20 cellular contexts compared by ENCODE assay signal in genomic region chr12:130086777-130087176, GRCh38.
A peak's percentile ranks its signal among the peaks of the same experiment; 100 is the strongest.
DNase-seq lines count a peak whose midpoint lies in the region; ATAC-seq and TF ChIP-seq lines count a peak whose summit lies in the region.
"Had no signal": no experiment of that assay in that cellular context is flagged by ENCODE, and none has a peak within 500 bp of the region (broad histone marks: within the 10 kb centered on the region; RNA-seq: fewer than 3 reads in every experiment).

No MANE protein-coding gene starts in this region.

- TF ChIP-seq CTCF in mesothelial cell of epicardium (IDR thresholded peaks at IDR 0.05; ENCODE audit: unreplicated experiment) (no peak), foreskin keratinocyte (conservative IDR thresholded peaks at IDR 0.05) (no peak)

- H3K4me1 Mint-ChIP-seq in CD4-positive, CD25-positive, alpha-beta regulatory T cell = peaks cover 0 to 19% (median 2%) of the 10 kb centered on the region in 4 donors
- H3K4me1 Mint-ChIP-seq in activated T-helper 17 cell treated with anti-CD3 and anti-CD28 coated beads, Interleukin-2, amount 50 U/mL, for 72 hours = no peaks in the 10 kb centered on the region
- H3K4me1 Mint-ChIP-seq in mesothelial cell of epicardium = peaks cover 17% of the 10 kb centered on the region
- H3K4me1 Mint-ChIP-seq: activated CD8-positive, alpha-beta memory T cell treated with anti-CD3 and anti-CD28 coated beads, Interleukin-2, amount 10 ng/mL, durations not matched to agents 7 days and 5 days had no signal

- H3K27ac Mint-ChIP-seq in CD4-positive, CD25-positive, alpha-beta regulatory T cell = peak overlapping the region in 1 of 3 donors; percentile 55
- H3K27ac Mint-ChIP-seq in activated T-helper 17 cell treated with anti-CD3 and anti-CD28 coated beads, Interleukin-2, amount 50 U/mL, for 72 hours = peak overlapping the region; percentile 8
- H3K27ac Mint-ChIP-seq in mesothelial cell of epicardium = peak overlapping the region; percentile 80
- H3K27ac Mint-ChIP-seq: activated CD8-positive, alpha-beta memory T cell treated with anti-CD3 and anti-CD28 coated beads, Interleukin-2, amount 10 ng/mL, durations not matched to agents 7 days and 5 days had no signal

- no peaks in the 10 kb centered on the region for H3K27me3 Mint-ChIP-seq in CD4-positive, CD25-positive, alpha-beta regulatory T cell
- H3K27me3 Mint-ChIP-seq in activated T-helper 17 cell treated with anti-CD3 and anti-CD28 coated beads, Interleukin-2, amount 50 U/mL, for 72 hours = peaks cover 3% of the 10 kb centered on the region
- H3K27me3 Mint-ChIP-seq in mesothelial cell of epicardium (ENCODE audit: low read depth) = peaks cover 25% of the 10 kb centered on the region
- H3K27me3 Mint-ChIP-seq: activated CD8-positive, alpha-beta memory T cell treated with anti-CD3 and anti-CD28 coated beads, Interleukin-2, amount 10 ng/mL, durations not matched to agents 7 days and 5 days had no signal

- H3K4me3 ChIP-seq in CD4-positive, CD25-positive, alpha-beta regulatory T cell (ENCODE audit: low read depth, low read length) = no peak overlapping the region
- H3K4me3 ChIP-seq: gastrocnemius medialis, skin epidermis, stomach had no signal

- H3K36me3 Mint-ChIP-seq in CD4-positive, CD25-positive, alpha-beta regulatory T cell = no peaks in the 10 kb centered on the region
- no peaks in the 10 kb centered on the region for H3K36me3 Mint-ChIP-seq in activated T-helper 17 cell treated with anti-CD3 and anti-CD28 coated beads, Interleukin-2, amount 50 U/mL, for 72 hours (ENCODE audit: low read depth)
- H3K36me3 Mint-ChIP-seq in mesothelial cell of epicardium = no peaks in the 10 kb centered on the region
- H3K36me3 Mint-ChIP-seq: activated CD8-positive, alpha-beta memory T cell treated with anti-CD3 and anti-CD28 coated beads, Interleukin-2, amount 10 ng/mL, durations not matched to agents 7 days and 5 days had no signal

- no peaks in the 10 kb centered on the region for H3K4me1 ChIP-seq in CD4-positive, CD25-positive, alpha-beta regulatory T cell (ENCODE audit: control insufficient read depth, insufficient read depth, low read length, poor library complexity, severe bottlenecking)
- peaks cover 9% of the 10 kb centered on the region for H3K4me1 ChIP-seq in foreskin keratinocyte
- H3K4me1 ChIP-seq: gastrocnemius medialis, stomach had no signal

- H3K36me3 ChIP-seq in CD4-positive, CD25-positive, alpha-beta regulatory T cell (ENCODE audit: control insufficient read depth, insufficient read depth, low read length) = no peaks in the 10 kb centered on the region
- H3K36me3 ChIP-seq: gastrocnemius medialis, neutrophil, stomach had no signal

- DNase-seq in DMS53 (lab: John Stamatoyannopoulos, UW) (peak; percentile 32), DMS53 treated with DMSO at 0.1 percent for 48 hours (lab: John Stamatoyannopoulos, UW; ENCODE audit: unreplicated experiment) (no peak), mesothelial cell of epicardium (ENCODE audit: low spot score in 2 of 2, unreplicated experiment in 2 of 2) (no peak), foreskin keratinocyte (no peak)
- DNase-seq in CD4-positive, CD25-positive, alpha-beta regulatory T cell = no peak
- DNase-seq: activated CD4-positive, CD25-positive, alpha-beta regulatory T cell treated with anti-CD3 and anti-CD28 coated beads, Interleukin-2, amount 50 U/mL, for 72 hours; activated CD8-positive, alpha-beta memory T cell treated with anti-CD3 and anti-CD28 coated beads, Interleukin-2, amount 10 ng/mL, durations not matched to agents 7 days and 5 days; effector CD8-positive, alpha-beta T cell; gastrocnemius medialis; NCI-H2107; stomach had no signal

- peak overlapping the region in 3 of 4 donors; percentile 28 to 71 (median 42) for H3K4me3 Mint-ChIP-seq in CD4-positive, CD25-positive, alpha-beta regulatory T cell
- peak overlapping the region; percentile 40 for H3K4me3 Mint-ChIP-seq in activated T-helper 17 cell treated with anti-CD3 and anti-CD28 coated beads, Interleukin-2, amount 50 U/mL, for 72 hours
- H3K4me3 Mint-ChIP-seq in mesothelial cell of epicardium = no peak overlapping the region
- H3K4me3 Mint-ChIP-seq: activated CD8-positive, alpha-beta memory T cell treated with anti-CD3 and anti-CD28 coated beads, Interleukin-2, amount 10 ng/mL, durations not matched to agents 7 days and 5 days had no signal

- no peak overlapping the region for H3K27ac ChIP-seq in CD4-positive, CD25-positive, alpha-beta regulatory T cell (ENCODE audit: insufficient read depth, low read length, poor library complexity, severe bottlenecking)
- H3K27ac ChIP-seq in foreskin keratinocyte = no peak overlapping the region
- H3K27ac ChIP-seq: 22Rv1, gastrocnemius medialis, neutrophil, RWPE1, skin epidermis, stomach had no signal

- no peaks in the 10 kb centered on the region for H3K9me3 ChIP-seq in CD4-positive, CD25-positive, alpha-beta regulatory T cell (ENCODE audit: control insufficient read depth in 2 of 2, low read length in 2 of 2)
- H3K9me3 ChIP-seq: gastrocnemius medialis, neutrophil had no signal

- H3K27me3 ChIP-seq in CD4-positive, CD25-positive, alpha-beta regulatory T cell (ENCODE audit: control insufficient read depth, insufficient read depth, low read length) = no peaks in the 10 kb centered on the region
- H3K27me3 ChIP-seq in foreskin keratinocyte = no peaks in the 10 kb centered on the region
- H3K27me3 ChIP-seq: gastrocnemius medialis had no signal

- ATAC-seq in CD4-positive, CD25-positive, alpha-beta regulatory T cell (ENCODE audit: low read depth in 2 of 2) = no peak
- no peak for ATAC-seq in activated T-helper 17 cell treated with anti-CD3 and anti-CD28 coated beads, Interleukin-2, amount 50 U/mL, for 72 hours (replicated peaks)
- ATAC-seq in foreskin keratinocyte (no peak), GM18858 (IDR thresholded peaks at IDR 0.05; ENCODE audit: unreplicated experiment) (no peak), GM19395 (IDR thresholded peaks at IDR 0.05; ENCODE audit: unreplicated experiment) (no peak)
- ATAC-seq: activated CD8-positive, alpha-beta memory T cell treated with anti-CD3 and anti-CD28 coated beads, Interleukin-2, amount 10 ng/mL, durations not matched to agents 7 days and 5 days; esophagus mucosa; gastrocnemius medialis; SK-N-SH treated with all-trans-retinoic acid at 6 μM for 48 hours had no signal

- peaks cover 0 to 5% (median 3%) of the 10 kb centered on the region in 7 donors for H3K9me3 Mint-ChIP-seq in CD4-positive, CD25-positive, alpha-beta regulatory T cell
- H3K9me3 Mint-ChIP-seq in activated T-helper 17 cell treated with anti-CD3 and anti-CD28 coated beads, Interleukin-2, amount 50 U/mL, for 72 hours = peaks cover 18% of the 10 kb centered on the region
- peaks cover 12% of the 10 kb centered on the region for H3K9me3 Mint-ChIP-seq in mesothelial cell of epicardium
